Comparison of ENCODE assay signal across 11 cellular contexts in the genomic region with DNA sequence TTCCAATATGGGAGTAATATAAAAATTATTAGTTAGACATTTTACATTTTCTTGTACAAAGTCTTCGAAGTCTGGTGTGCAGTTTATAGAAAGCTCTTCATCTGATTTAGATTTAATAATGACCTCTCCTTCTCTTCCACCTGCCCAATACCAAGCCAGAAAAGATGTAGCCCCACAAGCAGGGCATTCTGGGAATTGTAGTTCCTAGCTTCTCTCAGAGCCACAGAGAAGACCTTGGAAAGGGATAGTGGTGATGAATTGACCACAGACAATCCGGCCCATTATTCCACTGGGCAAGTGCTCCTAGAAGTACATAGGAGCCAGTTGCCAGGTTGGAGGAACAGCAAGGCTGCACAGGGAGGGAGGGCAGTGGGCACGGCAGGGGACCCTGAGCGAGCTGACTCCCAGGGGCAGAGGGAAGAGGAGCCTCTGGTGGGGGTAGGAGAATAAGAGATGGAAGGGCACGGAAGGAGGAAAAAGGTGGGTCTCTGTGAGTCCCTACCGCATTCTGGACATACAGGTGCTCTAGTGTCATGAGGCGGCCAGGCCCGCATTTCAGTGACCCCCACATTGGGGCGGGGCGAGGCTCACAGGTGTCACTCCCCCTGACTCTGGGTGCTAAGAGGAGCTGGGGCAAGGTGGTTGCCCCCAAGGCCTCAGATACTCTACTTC.
DNase-seq lines count a peak whose midpoint lies in the region; ATAC-seq and FAIRE-seq lines count a peak whose summit lies in the region.
"Had no signal": no experiment of that assay in that cellular context is flagged by ENCODE, and none has a peak within 500 bp of the region (broad histone marks: within the 10 kb centered on the region; RNA-seq: fewer than 3 reads in every experiment).

No MANE protein-coding gene starts in this region.

- ATAC-seq in stimulated activated naive CD8-positive, alpha-beta T cell treated with anti-CD3 and anti-CD28 coated beads, Interleukin-15, Interleukin-2, amounts not matched to agents 100 U/mL and 50 U/mL, for 24 hours = no peak
- ATAC-seq in HG02642 (IDR thresholded peaks at IDR 0.05; ENCODE audit: poor library complexity, unreplicated experiment) = no peak

- peaks cover 5% of the 10 kb centered on the region for H3K27me3 Mint-ChIP-seq in activated CD4-positive, alpha-beta T cell treated with anti-CD3 and anti-CD28 coated beads, Interleukin-2, amount 10 ng/mL, durations not matched to agents 24 days and 14 days

- intact Hi-C loops in activated CD4-positive, alpha-beta T cell treated with anti-CD3 and anti-CD28 coated beads, Interleukin-2, amount 10 ng/mL, durations not matched to agents 24 days and 14 days (cut with micrococcal nuclease) = no loop called here

- peaks cover 3% of the 10 kb centered on the region for H3K4me1 Mint-ChIP-seq in activated CD4-positive, alpha-beta T cell treated with anti-CD3 and anti-CD28 coated beads, Interleukin-2, amount 10 ng/mL, durations not matched to agents 24 days and 14 days

- H3K27ac Mint-ChIP-seq in activated CD4-positive, alpha-beta T cell treated with anti-CD3 and anti-CD28 coated beads, Interleukin-2, amount 10 ng/mL, durations not matched to agents 24 days and 14 days = no peak overlapping the region
- H3K27ac Mint-ChIP-seq: CD4-positive, CD25-positive, alpha-beta regulatory T cell had no signal

- DNase-seq in 8988T = peak; percentile 49
- DNase-seq in Daoy (ENCODE audit: low read depth) = peak; percentile 33
- DNase-seq in NCI-H82 treated with DMSO at 0.1 percent for 48 hours (lab: John Stamatoyannopoulos, UW; ENCODE audit: unreplicated experiment) = peak; percentile 20
- peak; percentile 48 for DNase-seq in dermis blood vessel endothelial cell
- DNase-seq in activated CD4-positive, alpha-beta T cell treated with anti-CD3 and anti-CD28 coated beads, Interleukin-2, amount 10 ng/mL, durations not matched to agents 24 days and 14 days = no peak
- no peak for DNase-seq in HTR-8/SVneo (ENCODE audit: insufficient read length, low spot score)
- no peak for DNase-seq in stimulated activated naive CD8-positive, alpha-beta T cell treated with anti-CD3 and anti-CD28 coated beads, Interleukin-15, Interleukin-2, amounts not matched to agents 100 U/mL and 50 U/mL, for 24 hours
- DNase-seq: activated CD4-positive, alpha-beta T cell treated with anti-CD3 and anti-CD28 coated beads, Interleukin-2, amount 50 U/mL, for 1 hour; CD4-positive, CD25-positive, alpha-beta regulatory T cell; small intestine had no signal

- no peak overlapping the region for H3K4me3 Mint-ChIP-seq in activated CD4-positive, alpha-beta T cell treated with anti-CD3 and anti-CD28 coated beads, Interleukin-2, amount 10 ng/mL, durations not matched to agents 24 days and 14 days
- H3K4me3 Mint-ChIP-seq: CD4-positive, CD25-positive, alpha-beta regulatory T cell had no signal

- H3K36me3 Mint-ChIP-seq in activated CD4-positive, alpha-beta T cell treated with anti-CD3 and anti-CD28 coated beads, Interleukin-2, amount 10 ng/mL, durations not matched to agents 24 days and 14 days (ENCODE audit: low read depth) = no peaks in the 10 kb centered on the region
- H3K36me3 Mint-ChIP-seq: CD4-positive, CD25-positive, alpha-beta regulatory T cell had no signal

- H3K9me3 Mint-ChIP-seq in activated CD4-positive, alpha-beta T cell treated with anti-CD3 and anti-CD28 coated beads, Interleukin-2, amount 10 ng/mL, durations not matched to agents 24 days and 14 days = no peaks in the 10 kb centered on the region
- H3K9me3 Mint-ChIP-seq: CD4-positive, CD25-positive, alpha-beta regulatory T cell had no signal

- FAIRE-seq in HTR-8/SVneo (lab: Jason Lieb, UNC) = no peak
- FAIRE-seq: small intestine had no signal

Comparison
In these comparisons a context has a peak if more than half of its experiments do, and no peak if none do; other contexts are left out.
1. DNase-seq: peak in 8988T (single experiment), Daoy (single experiment), NCI-H82 treated with DMSO at 0.1 percent for 48 hours (single experiment) and dermis blood vessel endothelial cell (single experiment); none in activated CD4-positive, alpha-beta T cell treated with anti-CD3 and anti-CD28 coated beads, Interleukin-2, amount 10 ng/mL, durations not matched to agents 24 days and 14 days (single experiment), HTR-8/SVneo (single experiment) and stimulated activated naive CD8-positive, alpha-beta T cell treated with anti-CD3 and anti-CD28 coated beads, Interleukin-15, Interleukin-2, amounts not matched to agents 100 U/mL and 50 U/mL, for 24 hours (single experiment).